In genomic region chr11:113764522-113764921, GRCh38 we compare ENCODE assay signal across 16 cellular contexts. TPM values are rescaled to one million over a fixed set of nuclear protein-coding genes. Genes with fewer than 3 reads are reported as not detected.
A peak's percentile ranks its signal among the peaks of the same experiment; 100 is the strongest.
DNase-seq lines count a peak whose midpoint lies in the region; ATAC-seq lines count a peak whose summit lies in the region.
"Had no signal": no experiment of that assay in that cellular context is flagged by ENCODE, and none has a peak within 500 bp of the region (broad histone marks: within the 10 kb centered on the region; RNA-seq: fewer than 3 reads in every experiment).

No MANE protein-coding gene starts in this region.

- H3K4me1 Mint-ChIP-seq in activated naive CD8-positive, alpha-beta T cell treated with anti-CD3 and anti-CD28 coated beads, Interleukin-2, amount 10 ng/mL, durations not matched to agents 7 days and 5 days: peaks cover 16% of the 10 kb centered on the region
- H3K4me1 Mint-ChIP-seq in activated naive CD8-positive, alpha-beta T cell treated with anti-CD3 and anti-CD28 coated beads, Interleukin-2, amount 50 U/mL, for 24 hours: peaks cover 6% of the 10 kb centered on the region
- peaks cover 24% of the 10 kb centered on the region for H3K4me1 Mint-ChIP-seq in T-helper 2 cell treated with Interferon-gamma antibody and Interleukin-4, amounts not matched to agents 5 μg/mL and 100 μg/mL, for 36 hours (ENCODE audit: low read depth)
- H3K4me1 Mint-ChIP-seq: CD14-positive monocyte had no signal

- no peak for DNase-seq in activated naive CD8-positive, alpha-beta T cell treated with anti-CD3 and anti-CD28 coated beads, Interleukin-2, amount 10 ng/mL, durations not matched to agents 7 days and 5 days
- DNase-seq in activated naive CD8-positive, alpha-beta T cell treated with anti-CD3 and anti-CD28 coated beads, Interleukin-2, amount 50 U/mL, for 24 hours: no peak
- peak; percentile 28 for DNase-seq in Jurkat, Clone E6-1 (ENCODE audit: low read depth, low spot score)
- no peak for DNase-seq in T-helper 2 cell treated with Interferon-gamma antibody and Interleukin-4, amounts not matched to agents 5 μg/mL and 100 μg/mL, for 36 hours (ENCODE audit: low spot score)
- DNase-seq in HuH-7.5 (ENCODE audit: low spot score): no peak
- no peak for DNase-seq in DMS114 treated with DMSO at 0.1 percent for 48 hours (lab: John Stamatoyannopoulos, UW; ENCODE audit: unreplicated experiment)
- DNase-seq: CD8-positive, alpha-beta memory T cell had no signal

- no peak for ATAC-seq in activated naive CD8-positive, alpha-beta T cell treated with anti-CD3 and anti-CD28 coated beads, Interleukin-2, amount 10 ng/mL, durations not matched to agents 7 days and 5 days (ENCODE audit: low read depth)
- no peak for ATAC-seq in activated naive CD8-positive, alpha-beta T cell treated with anti-CD3 and anti-CD28 coated beads, Interleukin-2, amount 50 U/mL, for 24 hours
- no peak for ATAC-seq in GM21619 (IDR thresholded peaks at IDR 0.05; ENCODE audit: unreplicated experiment)

- H3K4me3 ChIP-seq in Jurkat, Clone E6-1 (ENCODE audit: low read length): no peak overlapping the region
- H3K4me3 ChIP-seq: HAP-1 had no signal

- POLR2A ChIA-PET in activated naive CD8-positive, alpha-beta T cell treated with anti-CD3 and anti-CD28 coated beads, Interleukin-2, amount 10 ng/mL, durations not matched to agents 7 days and 5 days (lab: Charles Lee): no interaction called here

- peak overlapping the region; percentile 54 for H3K27ac Mint-ChIP-seq in activated naive CD8-positive, alpha-beta T cell treated with anti-CD3 and anti-CD28 coated beads, Interleukin-2, amount 10 ng/mL, durations not matched to agents 7 days and 5 days
- no peak overlapping the region for H3K27ac Mint-ChIP-seq in activated naive CD8-positive, alpha-beta T cell treated with anti-CD3 and anti-CD28 coated beads, Interleukin-2, amount 50 U/mL, for 24 hours
- H3K27ac Mint-ChIP-seq in T-helper 2 cell treated with Interferon-gamma antibody and Interleukin-4, amounts not matched to agents 5 μg/mL and 100 μg/mL, for 36 hours: peak overlapping the region; percentile 10
- H3K27ac Mint-ChIP-seq: CD14-positive monocyte, IgD-negative memory B cell had no signal

- peaks cover 4% of the 10 kb centered on the region for H3K9me3 Mint-ChIP-seq in activated naive CD8-positive, alpha-beta T cell treated with anti-CD3 and anti-CD28 coated beads, Interleukin-2, amount 10 ng/mL, durations not matched to agents 7 days and 5 days
- H3K9me3 Mint-ChIP-seq in activated naive CD8-positive, alpha-beta T cell treated with anti-CD3 and anti-CD28 coated beads, Interleukin-2, amount 50 U/mL, for 24 hours: no peaks in the 10 kb centered on the region
- peaks cover 4% of the 10 kb centered on the region for H3K9me3 Mint-ChIP-seq in T-helper 2 cell treated with Interferon-gamma antibody and Interleukin-4, amounts not matched to agents 5 μg/mL and 100 μg/mL, for 36 hours
- H3K9me3 Mint-ChIP-seq: CD14-positive monocyte; CD8-positive, alpha-beta memory T cell; IgD-negative memory B cell had no signal

- H3K36me3 Mint-ChIP-seq in activated naive CD8-positive, alpha-beta T cell treated with anti-CD3 and anti-CD28 coated beads, Interleukin-2, amount 10 ng/mL, durations not matched to agents 7 days and 5 days: peaks cover 28% of the 10 kb centered on the region
- H3K36me3 Mint-ChIP-seq in activated naive CD8-positive, alpha-beta T cell treated with anti-CD3 and anti-CD28 coated beads, Interleukin-2, amount 50 U/mL, for 24 hours (ENCODE audit: low read depth): peaks cover 43% of the 10 kb centered on the region
- peaks cover 44% of the 10 kb centered on the region for H3K36me3 Mint-ChIP-seq in T-helper 2 cell treated with Interferon-gamma antibody and Interleukin-4, amounts not matched to agents 5 μg/mL and 100 μg/mL, for 36 hours (ENCODE audit: low read depth)

- H3K27me3 Mint-ChIP-seq in activated naive CD8-positive, alpha-beta T cell treated with anti-CD3 and anti-CD28 coated beads, Interleukin-2, amount 10 ng/mL, durations not matched to agents 7 days and 5 days: no peaks in the 10 kb centered on the region
- H3K27me3 Mint-ChIP-seq in activated naive CD8-positive, alpha-beta T cell treated with anti-CD3 and anti-CD28 coated beads, Interleukin-2, amount 50 U/mL, for 24 hours: no peaks in the 10 kb centered on the region
- H3K27me3 Mint-ChIP-seq in T-helper 2 cell treated with Interferon-gamma antibody and Interleukin-4, amounts not matched to agents 5 μg/mL and 100 μg/mL, for 36 hours (ENCODE audit: low read depth): no peaks in the 10 kb centered on the region
- H3K27me3 Mint-ChIP-seq: CD8-positive, alpha-beta memory T cell; IgD-negative memory B cell had no signal

- H3K4me3 Mint-ChIP-seq in activated naive CD8-positive, alpha-beta T cell treated with anti-CD3 and anti-CD28 coated beads, Interleukin-2, amount 10 ng/mL, durations not matched to agents 7 days and 5 days: peak overlapping the region; percentile 20
- no peak overlapping the region for H3K4me3 Mint-ChIP-seq in activated naive CD8-positive, alpha-beta T cell treated with anti-CD3 and anti-CD28 coated beads, Interleukin-2, amount 50 U/mL, for 24 hours
- H3K4me3 Mint-ChIP-seq in T-helper 2 cell treated with Interferon-gamma antibody and Interleukin-4, amounts not matched to agents 5 μg/mL and 100 μg/mL, for 36 hours: no peak overlapping the region
- H3K4me3 Mint-ChIP-seq: CD14-positive monocyte; CD8-positive, alpha-beta memory T cell; IgD-negative memory B cell had no signal

RNA-seq across cellular contexts. Expression of gene ZW10, which starts 9.0 kb away (rescaled TPM):
- 10 to 100 TPM; 14.6 to 16.3 TPM for total RNA-seq in activated naive CD8-positive, alpha-beta T cell treated with anti-CD3 and anti-CD28 coated beads, Interleukin-2, amount 10 ng/mL, durations not matched to agents 7 days and 5 days
- 33.2 TPM for polyA plus RNA-seq in Jurkat, Clone E6-1 (2012; ENCODE audit: insufficient read depth, insufficient read length)

RNA-seq across cellular contexts. Expression of gene CLDN25, which starts 15.1 kb away (rescaled TPM):
- not detected for total RNA-seq in activated naive CD8-positive, alpha-beta T cell treated with anti-CD3 and anti-CD28 coated beads, Interleukin-2, amount 10 ng/mL, durations not matched to agents 7 days and 5 days
- not detected for polyA plus RNA-seq in Jurkat, Clone E6-1 (2012; ENCODE audit: insufficient read depth, insufficient read length)
- total RNA-seq: A673; CD8-positive, alpha-beta memory T cell; G401; H1; HT-29 had no signal
- polyA plus RNA-seq: BJ; CD14-positive monocyte; CD8-positive, alpha-beta memory T cell; H1; IgD-negative memory B cell had no signal

RNA-seq across cellular contexts. Expression of gene TMPRSS5, which starts 58.4 kb away (rescaled TPM):
- total RNA-seq in activated naive CD8-positive, alpha-beta T cell treated with anti-CD3 and anti-CD28 coated beads, Interleukin-2, amount 10 ng/mL, durations not matched to agents 7 days and 5 days: under 1 TPM; 0.43 to 1.00 TPM
- 0.80 TPM for polyA plus RNA-seq in Jurkat, Clone E6-1 (2012; ENCODE audit: insufficient read depth, insufficient read length)
- total RNA-seq: G401 had no signal
- polyA plus RNA-seq: CD14-positive monocyte; CD8-positive, alpha-beta memory T cell; IgD-negative memory B cell had no signal
